Comparison of ENCODE assay signal across 8 cellular contexts in the genomic region with DNA sequence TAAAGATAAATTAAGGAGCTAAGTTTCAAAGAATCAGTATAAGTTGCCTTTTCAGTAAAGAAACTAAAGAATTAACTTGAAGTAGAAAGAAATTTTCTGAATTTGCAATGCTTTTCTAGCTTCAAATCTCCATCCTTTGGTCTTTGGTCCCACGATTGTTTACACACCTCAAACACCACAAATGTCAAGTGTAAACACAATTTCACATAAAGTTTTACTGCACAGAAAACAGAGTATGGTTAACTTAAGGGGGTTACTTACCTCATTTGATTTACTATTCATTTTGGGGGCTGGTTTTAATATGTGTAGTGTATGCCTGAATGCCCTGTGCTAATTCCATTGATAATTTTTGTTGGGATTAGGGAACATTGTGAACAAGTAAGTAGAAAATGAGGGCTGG. TPM values are rescaled to one million over a fixed set of nuclear protein-coding genes. Genes with fewer than 3 reads are reported as not detected.
"Had no signal": no experiment of that assay in that cellular context is flagged by ENCODE, and none has a peak within 500 bp of the region (broad histone marks: within the 10 kb centered on the region; RNA-seq: fewer than 3 reads in every experiment).

No MANE protein-coding gene starts in this region.

- H3K36me3 Mint-ChIP-seq: IgD-negative memory B cell had no signal

- H3K4me3 ChIP-seq: GM23338 had no signal

- H3K4me2 ChIP-seq: GM23338 had no signal

- H3K4me3 Mint-ChIP-seq: GM23338, H9, IgD-negative memory B cell had no signal

- DNase-seq: H9, HCEC 1CT, KBM-7 had no signal

- H3K27ac Mint-ChIP-seq: GM23338, H9, IgD-negative memory B cell had no signal

- H3K9me3 Mint-ChIP-seq: GM23338, H9, IgD-negative memory B cell had no signal

- FAIRE-seq: H54, HTR-8/SVneo had no signal

- H2AFZ ChIP-seq: GM23338 had no signal

RNA-seq across cellular contexts. Expression of a gene that starts 4.1 kb away (rescaled TPM):
- total RNA-seq: HT-29 had no signal
- polyA plus RNA-seq: IgD-negative memory B cell had no signal
